16 cellular contexts compared by ENCODE assay signal in genomic region chr11:118341749-118342489, GRCh38. TPM values are rescaled to one million over a fixed set of nuclear protein-coding genes. Genes with fewer than 3 reads are reported as not detected.
A peak's percentile ranks its signal among the peaks of the same experiment; 100 is the strongest.
DNase-seq lines count a peak whose midpoint lies in the region; ATAC-seq and TF ChIP-seq lines count a peak whose summit lies in the region.
"Had no signal": no experiment of that assay in that cellular context is flagged by ENCODE, and none has a peak within 500 bp of the region (broad histone marks: within the 10 kb centered on the region; RNA-seq: fewer than 3 reads in every experiment).

No MANE protein-coding gene starts in this region.

- H3K27me3 Mint-ChIP-seq in IgD-negative memory B cell: peaks cover 3% of the 10 kb centered on the region
- H3K27me3 Mint-ChIP-seq in T-cell: no peaks in the 10 kb centered on the region
- H3K27me3 Mint-ChIP-seq in endodermal cell (ENCODE audit: insufficient read depth): peaks cover 64% of the 10 kb centered on the region

- H3K4ac ChIP-seq in neuronal stem cell (ENCODE audit: low read length): no peak overlapping the region

- no peak overlapping the region for H2AK5ac ChIP-seq in neuronal stem cell (ENCODE audit: low read depth, low read length)

- ATAC-seq in T-cell (replicated peaks in 1 of 4) (peak in 2 of 4 experiments; percentile 11), HG03175 (IDR thresholded peaks at IDR 0.05; ENCODE audit: unreplicated experiment) (no peak)
- ATAC-seq: GM12878, heart right ventricle had no signal

- H4K91ac ChIP-seq in neuronal stem cell (ENCODE audit: low read depth, low read length, poor library complexity): no peak overlapping the region

- intact Hi-C loops in colonic mucosa (cut with DNase I): no loop called here

- H3K4me3 Mint-ChIP-seq in IgD-negative memory B cell (peak overlapping the region in 3 of 4 donors; percentile 29 to 84 (median 71)), T-cell (peak overlapping the region; percentile 85 to 91 (median 87)), endodermal cell (no peak overlapping the region)

- H3K27ac Mint-ChIP-seq in IgD-negative memory B cell: peak overlapping the region in 2 of 3 donors; percentile 31 to 48
- H3K27ac Mint-ChIP-seq in T-cell: peak overlapping the region; percentile 98 to 100
- H3K27ac Mint-ChIP-seq in endodermal cell: no peak overlapping the region

- H3K36me3 ChIP-seq in colonic mucosa (no peaks in the 10 kb centered on the region), neuronal stem cell (replicated peaks in 1 of 2; ENCODE audit: control insufficient read depth in 2 of 2, insufficient read depth in 2 of 2, low read length in 2 of 2) (no peaks in the 10 kb centered on the region), endodermal cell (ENCODE audit: control insufficient read depth, insufficient read depth, low read length) (no peaks in the 10 kb centered on the region)
- H3K36me3 ChIP-seq: BLaER1 treated with 17β-estradiol and CSF1 and Interleukin-3, amounts not matched to agents 10 nM and 100 nM; heart right ventricle; thyroid gland had no signal

- no peak for TF ChIP-seq CTCF in colonic mucosa (IDR thresholded peaks at IDR 0.05)
- no peak for TF ChIP-seq CTCF in endodermal cell (conservative IDR thresholded peaks at IDR 0.05)

- H3K36me3 Mint-ChIP-seq in IgD-negative memory B cell (no peaks in the 10 kb centered on the region), T-cell (peaks cover 38% of the 10 kb centered on the region), endodermal cell (ENCODE audit: low read depth) (no peaks in the 10 kb centered on the region)

- no peak overlapping the region for H3K18ac ChIP-seq in neuronal stem cell (ENCODE audit: low read length)

- no peak overlapping the region for H2BK15ac ChIP-seq in neuronal stem cell (ENCODE audit: low read length)

- CTCF ChIA-PET in T-cell (lab: Charles Lee): interaction anchor here (0.6 to 1.8 kb wide), 10 partner anchors 9 to 755 kb away, joined by 3 to 10 read pairs (median 4); partner anchors contain the start of gene UBE4A (in 1 of the 2)

- H3K9me3 ChIP-seq in colonic mucosa (no peaks in the 10 kb centered on the region), neuronal stem cell (replicated peaks in 1 of 2; ENCODE audit: control insufficient read depth in 2 of 2, insufficient read depth in 1 of 2, low read depth in 1 of 2, low read length in 2 of 2) (no peaks in the 10 kb centered on the region), endodermal cell (ENCODE audit: control insufficient read depth, low read length) (no peaks in the 10 kb centered on the region)
- H3K9me3 ChIP-seq: BLaER1 treated with 17β-estradiol and CSF1 and Interleukin-3, amounts not matched to agents 10 nM and 100 nM; heart right ventricle; thyroid gland had no signal

- H3K23ac ChIP-seq in neuronal stem cell (ENCODE audit: low read depth, low read length, poor library complexity): no peak overlapping the region

- H3K4me1 ChIP-seq in colonic mucosa: no peaks in the 10 kb centered on the region
- H3K4me1 ChIP-seq in neuronal stem cell (ENCODE audit: control insufficient read depth in 2 of 2, insufficient read depth in 1 of 2, low read depth in 1 of 2, low read length in 2 of 2): peaks cover 0 to 2% of the 10 kb centered on the region in 2 donors
- peaks cover 4% of the 10 kb centered on the region for H3K4me1 ChIP-seq in endodermal cell (ENCODE audit: control insufficient read depth, insufficient read depth, low read length)
- H3K4me1 ChIP-seq: heart right ventricle, thyroid gland had no signal

- H4K8ac ChIP-seq in neuronal stem cell (ENCODE audit: low read depth, low read length): no peak overlapping the region

- peak overlapping the region; percentile 9 for H3K4me3 ChIP-seq in colonic mucosa
- H3K4me3 ChIP-seq in neuronal stem cell (ENCODE audit: low read length in 2 of 2): no peak overlapping the region
- H3K4me3 ChIP-seq in endodermal cell (ENCODE audit: low read length): no peak overlapping the region
- H3K4me3 ChIP-seq: BLaER1 treated with 17β-estradiol and CSF1 and Interleukin-3, amounts not matched to agents 10 nM and 100 nM; GM12878; thyroid gland had no signal

- no peak overlapping the region for H2BK12ac ChIP-seq in neuronal stem cell (ENCODE audit: low read length)

- H3K9ac ChIP-seq in colonic mucosa (ENCODE audit: low read depth in 2 of 2, low read length in 2 of 2) (peak overlapping the region in 1 of 2 donors; percentile 47), neuronal stem cell (ENCODE audit: low read depth, low read length, poor library complexity) (no peak overlapping the region), endodermal cell (ENCODE audit: extremely low read depth, low read length, poor library complexity, severe bottlenecking) (no peak overlapping the region)
- H3K9ac ChIP-seq: BLaER1 treated with 17β-estradiol and CSF1 and Interleukin-3, amounts not matched to agents 10 nM and 100 nM; KMS-11 had no signal

- DNase-seq in T-cell (peak in 4 of 34 experiments; percentile 13 to 39 (median 23)), colonic mucosa (no peak), neuronal stem cell (ENCODE audit: low spot score) (no peak), endodermal cell (no peak), mesenteric fat pad (ENCODE audit: low spot score) (no peak)
- DNase-seq: heart right ventricle, kidney, NCI-H187, thyroid gland had no signal

- H3K9me3 Mint-ChIP-seq in IgD-negative memory B cell (no peaks in the 10 kb centered on the region), T-cell (no peaks in the 10 kb centered on the region), endodermal cell (no peaks in the 10 kb centered on the region)

- peaks cover 0 to 14% (median 10%) of the 10 kb centered on the region in 3 donors for H3K4me1 Mint-ChIP-seq in IgD-negative memory B cell
- H3K4me1 Mint-ChIP-seq in T-cell: peaks cover 64 to 84% (median 68%) of the 10 kb centered on the region in 3 donors
- H3K4me1 Mint-ChIP-seq in endodermal cell: peaks cover 11% of the 10 kb centered on the region

- no peak overlapping the region for H2BK5ac ChIP-seq in neuronal stem cell (ENCODE audit: low read length)

- H3K27ac ChIP-seq in colonic mucosa (no peak overlapping the region), neuronal stem cell (replicated peaks; ENCODE audit: low read length) (no peak overlapping the region), endodermal cell (ENCODE audit: low read depth, low read length) (no peak overlapping the region)
- H3K27ac ChIP-seq: BLaER1 treated with 17β-estradiol and CSF1 and Interleukin-3, amounts not matched to agents 10 nM and 100 nM; epithelial cell of prostate; KMS-11; thyroid gland had no signal

- no peak overlapping the region for H2BK120ac ChIP-seq in neuronal stem cell (ENCODE audit: low read depth, low read length)

- no peak overlapping the region for H3K4me2 ChIP-seq in neuronal stem cell (ENCODE audit: insufficient read depth, low read length, poor library complexity, severe bottlenecking)
- H3K4me2 ChIP-seq: BLaER1 treated with 17β-estradiol and CSF1 and Interleukin-3, amounts not matched to agents 10 nM and 100 nM; KMS-11 had no signal

- WGBS in neuronal stem cell (ENCODE audit: extremely low coverage in 2 of 2, insufficient read length in 2 of 2, insufficient replicate concordance in 1 of 2), 2 donors: no CpG with 5 or more reads among the region's 6 CpGs
- 85 to 93% methylated on average over 6 of the region's 6 CpGs for WGBS in endodermal cell (ENCODE audit: insufficient coverage in 1 of 2, insufficient read length in 1 of 2), 2 experiments

- no peak overlapping the region for H3K14ac ChIP-seq in neuronal stem cell (ENCODE audit: low read length)

- no peaks in the 10 kb centered on the region for H3K79me1 ChIP-seq in neuronal stem cell (ENCODE audit: low read depth, low read length)

- POLR2A ChIA-PET in T-cell (lab: Charles Lee): interaction anchor here (0.6 to 1.1 kb wide), 8 partner anchors 24 to 803 kb away, joined by 3 to 10 read pairs (median 4); partner anchors contain the start of gene MPZL3 (in 1 of the 2)

- no peaks in the 10 kb centered on the region for H3K27me3 ChIP-seq in colonic mucosa
- H3K27me3 ChIP-seq in neuronal stem cell (ENCODE audit: control insufficient read depth in 3 of 3, insufficient read depth in 3 of 3, low read depth in 1 of 3, low read length in 3 of 3): peaks cover 0 to 42% (median 0%) of the 10 kb centered on the region in 3 experiments
- peaks cover 32% of the 10 kb centered on the region for H3K27me3 ChIP-seq in endodermal cell (ENCODE audit: control insufficient read depth, insufficient read depth, low read length, poor library complexity, severe bottlenecking)
- H3K27me3 ChIP-seq: BLaER1 treated with 17β-estradiol and CSF1 and Interleukin-3, amounts not matched to agents 10 nM and 100 nM; thyroid gland had no signal

- H2AFZ ChIP-seq in neuronal stem cell (ENCODE audit: low read length): peak overlapping the region; percentile 18

RNA-seq across cellular contexts. Expression of gene CD3D, which starts 0.6 kb away (rescaled TPM):
- polyA plus RNA-seq in IgD-negative memory B cell: 31.6 TPM
- total RNA-seq in T-cell: 100 to 1,000 TPM; 290 to 409 (median 361) TPM
- total RNA-seq in colonic mucosa: 1 to 10 TPM; 3.1 to 4.7 TPM
- not detected for polyA plus RNA-seq in neuronal stem cell (2013, experiment 1 of 2)
- polyA plus RNA-seq in neuronal stem cell (2013, experiment 2 of 2): not detected
- total RNA-seq in endodermal cell: under 1 TPM in 1 of 2 donors, not detected in 1; 0.92 TPM
- polyA plus RNA-seq in endodermal cell (2013, experiment 1 of 2): not detected
- polyA plus RNA-seq in endodermal cell (2013, experiment 2 of 2): not detected
- total RNA-seq in mesenteric fat pad: 1.3 TPM
- total RNA-seq: NCI-H460 had no signal

RNA-seq across cellular contexts. Expression of gene CD3G, which starts 2.2 kb away (rescaled TPM):
- 12.9 TPM for polyA plus RNA-seq in IgD-negative memory B cell
- 100 to 1,000 TPM; 170 to 215 (median 189) TPM for total RNA-seq in T-cell
- 1 to 10 TPM; 1.6 to 2.0 TPM for total RNA-seq in colonic mucosa
- polyA plus RNA-seq in neuronal stem cell (2013, experiment 1 of 2): not detected
- polyA plus RNA-seq in neuronal stem cell (2013, experiment 2 of 2): not detected
- not detected for total RNA-seq in endodermal cell
- not detected for polyA plus RNA-seq in endodermal cell (2013, experiment 1 of 2)
- polyA plus RNA-seq in endodermal cell (2013, experiment 2 of 2): not detected
- total RNA-seq in mesenteric fat pad: 1.1 TPM
- total RNA-seq: NCI-H460 had no signal

RNA-seq across cellular contexts. Expression of gene UBE4A, which starts 17.5 kb away (rescaled TPM):
- polyA plus RNA-seq in IgD-negative memory B cell: 18.3 TPM
- 10 to 100 TPM; 40.7 to 44.9 (median 41.8) TPM for total RNA-seq in T-cell
- 10 to 100 TPM; 44.8 to 46.9 TPM for total RNA-seq in colonic mucosa
- polyA plus RNA-seq in neuronal stem cell (2013, experiment 1 of 2): 14.9 TPM
- polyA plus RNA-seq in neuronal stem cell (2013, experiment 2 of 2): 15.7 TPM
- 10 to 100 TPM; 39.6 to 42.6 TPM for total RNA-seq in endodermal cell
- polyA plus RNA-seq in endodermal cell (2013, experiment 1 of 2): 27.3 TPM
- polyA plus RNA-seq in endodermal cell (2013, experiment 2 of 2): 26.2 TPM
- 39.3 TPM for total RNA-seq in mesenteric fat pad

RNA-seq across cellular contexts. Expression of gene CD3E, which starts 37.4 kb away (rescaled TPM):
- polyA plus RNA-seq in IgD-negative memory B cell: 31.4 TPM
- total RNA-seq in T-cell: 100 to 1,000 TPM; 555 to 659 (median 596) TPM
- total RNA-seq in colonic mucosa: 1 to 10 TPM; 4.3 to 5.7 TPM
- not detected for polyA plus RNA-seq in neuronal stem cell (2013, experiment 1 of 2)
- polyA plus RNA-seq in neuronal stem cell (2013, experiment 2 of 2): not detected
- total RNA-seq in endodermal cell: under 1 TPM in 1 of 2 donors, not detected in 1; 0.29 TPM
- not detected for polyA plus RNA-seq in endodermal cell (2013, experiment 1 of 2)
- polyA plus RNA-seq in endodermal cell (2013, experiment 2 of 2): not detected
- total RNA-seq in mesenteric fat pad: 2.2 TPM
- total RNA-seq: NCI-H460 had no signal

RNA-seq across cellular contexts. Expression of gene ATP5MG, which starts 59.5 kb away (rescaled TPM):
- 547 TPM for polyA plus RNA-seq in IgD-negative memory B cell
- total RNA-seq in T-cell (100 to 1,000 TPM; 140 to 188 (median 172) TPM), colonic mucosa (100 to 1,000 TPM; 282 to 380 TPM), endodermal cell (100 to 1,000 TPM; 214 to 283 TPM), mesenteric fat pad (182 TPM)
- polyA plus RNA-seq in neuronal stem cell (2013, experiment 1 of 2): 596 TPM
- polyA plus RNA-seq in neuronal stem cell (2013, experiment 2 of 2): 596 TPM
- polyA plus RNA-seq in endodermal cell (2013, experiment 1 of 2): 189 TPM
- polyA plus RNA-seq in endodermal cell (2013, experiment 2 of 2): 171 TPM

Comparison
In these comparisons a context has a peak if more than half of its experiments do, and no peak if none do; other contexts are left out.
1. RNA of gene CD3D, which starts 0.6 kb away (total RNA-seq): 290 to 409 TPM in T-cell; 3.1 to 4.7 TPM in colonic mucosa, 1.3 TPM in mesenteric fat pad (single experiment) and 0.92 TPM in endodermal cell; every median in the first group is over 10 times any median in the second.
2. RNA of gene CD3G, which starts 2.2 kb away (total RNA-seq): 170 to 215 TPM in T-cell; 1.6 to 2.0 TPM in colonic mucosa, 1.1 TPM in mesenteric fat pad (single experiment) and not detected in endodermal cell; every median in the first group is over 10 times any median in the second.